9 cellular contexts compared by ENCODE assay signal in the genomic region with DNA sequence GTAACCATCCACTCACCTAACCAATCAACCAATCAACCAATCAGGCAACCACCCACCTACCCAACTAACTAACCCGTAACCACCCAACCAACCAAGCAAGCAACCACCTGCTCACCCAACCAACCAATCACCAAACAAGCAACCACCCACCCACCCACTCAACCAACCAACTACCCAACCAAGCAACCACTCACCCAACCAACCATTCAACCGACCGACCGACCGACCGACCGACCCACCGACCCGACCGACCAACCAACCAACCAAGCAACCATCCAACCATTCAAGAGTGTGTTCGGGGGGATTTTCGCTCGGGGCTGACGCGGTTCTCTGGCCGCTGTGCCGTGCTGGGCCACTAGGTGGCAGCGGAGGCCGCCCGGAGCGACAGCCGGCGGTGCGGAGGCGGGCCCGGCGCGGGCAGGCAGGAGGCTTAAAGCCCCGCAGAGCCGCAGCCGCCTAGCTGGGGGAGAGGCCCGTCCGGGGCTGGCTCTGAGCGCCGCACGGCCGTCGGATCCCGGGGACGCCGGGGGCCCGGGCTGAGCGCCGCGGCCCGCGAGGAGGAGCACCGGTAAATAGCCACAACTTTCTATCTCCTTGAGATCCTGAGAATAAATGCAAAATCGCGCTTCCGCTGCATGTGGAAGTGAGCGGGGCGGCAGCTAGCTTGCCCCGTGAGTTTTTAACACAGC. TPM values are rescaled to one million over a fixed set of nuclear protein-coding genes. Genes with fewer than 3 reads are reported as not detected.
DNase-seq lines count a peak whose midpoint lies in the region; ATAC-seq and TF ChIP-seq lines count a peak whose summit lies in the region.
"Had no signal": no experiment of that assay in that cellular context is flagged by ENCODE, and none has a peak within 500 bp of the region (broad histone marks: within the 10 kb centered on the region; RNA-seq: fewer than 3 reads in every experiment).

TSS of gene MC5R (plus strand) at position 443 of the 689 bp plus-strand sequence. CDS start 1,617 bp downstream, outside the sequence.

- intact Hi-C loops in head of caudate nucleus (cut with DNase I) (loop anchor here (5.0 to 10.0 kb wide), 2 partner anchors 263 to 581 kb away; no protein-coding TSS in a partner anchor), posterior cingulate gyrus (cut with DNase I) (loop anchor here (2.0 to 10.0 kb wide), 2 partner anchors 263 to 571 kb away; no protein-coding TSS in a partner anchor)

- no peak within 1 kb of the TSS for H3K27ac Mint-ChIP-seq in type B pancreatic cell

- peak; percentile 81 for ATAC-seq in GM19452 (IDR thresholded peaks at IDR 0.05; ENCODE audit: unreplicated experiment)
- peak; percentile 87 for ATAC-seq in HG03565 (IDR thresholded peaks at IDR 0.05; ENCODE audit: unreplicated experiment)

- DNase-seq in COLO668 (lab: John Stamatoyannopoulos, UW; ENCODE audit: unreplicated experiment) (peak; percentile 69), SK-N-DZ (ENCODE audit: low spot score) (peak; percentile 42), head of caudate nucleus (peak in 41 of 42 donors; percentile 24 to 87 (median 74)), posterior cingulate gyrus (peak; percentile 38 to 96 (median 68)), type B pancreatic cell (ENCODE audit: extremely low spot score, unreplicated experiment) (peak; percentile 76)
- DNase-seq in activated naive CD4-positive, alpha-beta T cell treated with Interleukin-2 at 50 U/mL for 16 hours = peak; percentile 75

- H3K36me3 Mint-ChIP-seq in type B pancreatic cell = no peaks in the 10 kb centered on the region

- H3K9me3 Mint-ChIP-seq in type B pancreatic cell = no peaks in the 10 kb centered on the region

- TF ChIP-seq CTCF in type B pancreatic cell (conservative IDR thresholded peaks at IDR 0.05) = peak; percentile 90

- H3K4me1 Mint-ChIP-seq in type B pancreatic cell (ENCODE audit: unreplicated experiment) = no peaks in the 10 kb centered on the region

- H3K4me3 Mint-ChIP-seq in type B pancreatic cell = peak within 1 kb of the TSS; percentile 58

- H3K27me3 Mint-ChIP-seq in type B pancreatic cell = peaks cover 37% of the 10 kb centered on the region

RNA-seq across cellular contexts. Expression of gene MC5R, which starts in this region (rescaled TPM):
- polyA plus RNA-seq in SK-N-DZ (2014; cell fraction: cytosol; rRNA removed) = not detected in 2 replicates
- polyA plus RNA-seq in SK-N-DZ (2014; cell fraction: nucleus; rRNA removed) = not detected in 2 replicates
- not detected in 2 replicates for total RNA-seq in type B pancreatic cell (ENCODE audit: low replicate concordance)
- total RNA-seq: dermis microvascular lymphatic vessel endothelial cell had no signal

Comparison
In these comparisons a context has a peak if more than half of its experiments do, and no peak if none do; other contexts are left out.
1. Peak in every context shown above with its lines: DNase-seq and ATAC-seq.
2. Peak in DNase-seq in type B pancreatic cell; RNA of the gene not detected or under 1 TPM.